Comparison of ENCODE assay signal across 8 cellular contexts in the genomic region with DNA sequence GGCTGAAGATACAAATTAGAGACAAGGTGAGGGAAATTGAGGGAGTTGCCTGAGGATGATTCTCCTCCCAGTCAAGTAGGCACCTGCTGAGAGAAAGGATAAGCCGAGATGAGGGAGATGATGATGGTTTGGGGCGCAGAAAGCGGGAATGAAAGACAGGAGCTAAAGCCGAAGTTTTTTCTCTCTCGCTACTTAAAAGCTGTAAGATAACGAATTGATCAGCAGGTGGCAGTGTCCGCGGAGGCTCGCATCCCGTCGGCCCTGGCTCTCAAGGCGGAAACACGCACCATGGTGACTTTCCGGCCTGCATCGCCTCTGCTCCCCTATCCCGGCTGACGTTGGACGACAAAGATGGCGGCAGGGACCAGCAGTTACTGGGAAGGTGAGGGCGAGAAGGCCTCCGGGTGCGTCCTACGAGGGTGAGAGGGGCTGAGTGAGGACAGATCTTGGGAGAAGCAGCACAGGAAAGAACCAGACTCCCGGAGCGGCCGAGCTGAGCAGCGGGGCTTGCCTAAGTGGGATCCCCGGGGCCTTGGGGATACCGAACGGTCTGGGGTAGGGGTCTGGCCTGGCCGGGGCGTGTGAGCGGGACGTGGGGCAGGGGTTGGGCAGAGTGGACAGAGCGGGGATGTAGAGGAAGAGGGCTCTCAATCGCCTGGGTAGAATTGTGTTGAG. TPM values are rescaled to one million over a fixed set of nuclear protein-coding genes. Genes with fewer than 3 reads are reported as not detected.
DNase-seq lines count a peak whose midpoint lies in the region; ATAC-seq, FAIRE-seq and TF ChIP-seq lines count a peak whose summit lies in the region.

A gene (plus strand): TSS at position 326 of the 675 bp plus-strand sequence. CDS start 26 bp downstream, at position 352.

- H4K20me1 ChIP-seq in OCI-LY1 (ENCODE audit: insufficient read depth, low read length) = no peaks in the 10 kb centered on the region

- peak; percentile 74 for DNase-seq in D721Med (ENCODE audit: insufficient read length, low spot score)
- DNase-seq in activated CD8-positive, alpha-beta memory T cell treated with anti-CD3 and anti-CD28 coated beads, Interleukin-2, amount 50 U/mL, for 4 hours = peak; percentile 89
- DNase-seq in stimulated activated CD8-positive, alpha-beta memory T cell treated with anti-CD3 and anti-CD28 coated beads, Interleukin-15, amount 100 ng/mL, for 4 hours (ENCODE audit: low read depth in 2 of 2) = peak; percentile 78 to 84

- H2AFZ ChIP-seq in OCI-LY1 (ENCODE audit: low read length) = peak within 1 kb of the TSS; percentile 100

- peak within 1 kb of the TSS; percentile 72; the same call in 1 of the 2 replicates for H3K27ac ChIP-seq in HUES6 (ENCODE audit: low read depth, low read length)
- H3K27ac ChIP-seq in OCI-LY1 (ENCODE audit: low read depth, low read length, poor library complexity, severe bottlenecking) = peak within 1 kb of the TSS; percentile 54
- H3K27ac ChIP-seq in mesodermal cell (ENCODE audit: low read depth, low read length, severe bottlenecking) = peak within 1 kb of the TSS; percentile 93

- H3K9me2 ChIP-seq in OCI-LY1 (ENCODE audit: low read depth, low read length) = no peaks in the 10 kb centered on the region

- H3K4me2 ChIP-seq in OCI-LY1 (ENCODE audit: low read length) = peak within 1 kb of the TSS; percentile 86

- 1 to 2% methylated on average over 33 to 34 of the region's 36 CpGs for WGBS in mesodermal cell (ENCODE audit: insufficient coverage in 2 of 2), 2 experiments

- H3F3A ChIP-seq in OCI-LY1 (ENCODE audit: insufficient read depth, low read length) = no peaks in the 10 kb centered on the region

- peaks cover 17% of the 10 kb centered on the region for H3K79me2 ChIP-seq in OCI-LY1 (ENCODE audit: insufficient read depth, low read length)

- peak within 1 kb of the TSS; percentile 90 for H3K9ac ChIP-seq in HUES6 (ENCODE audit: low read length)
- peak within 1 kb of the TSS; percentile 98 for H3K9ac ChIP-seq in OCI-LY1 (ENCODE audit: low read length)

- H3K4me1 ChIP-seq in HUES6 (ENCODE audit: control insufficient read depth, insufficient read depth, low read length) (peaks cover 11% of the 10 kb centered on the region; the same call in 1 of the 2 replicates), OCI-LY1 (ENCODE audit: insufficient read depth, low read length, severe bottlenecking) (peaks cover 24% of the 10 kb centered on the region), mesodermal cell (ENCODE audit: control insufficient read depth, insufficient read depth, low read length, poor library complexity, severe bottlenecking) (no peaks in the 10 kb centered on the region)

- H3K27me3 ChIP-seq in HUES6 (ENCODE audit: control insufficient read depth, insufficient read depth, low read length) = no peaks in the 10 kb centered on the region
- no peaks in the 10 kb centered on the region for H3K27me3 ChIP-seq in OCI-LY1 (ENCODE audit: insufficient read depth, low read length)

- FAIRE-seq in D721Med (lab: Jason Lieb, UNC) = peak; percentile 77
- FAIRE-seq in endometrium (lab: Jason Lieb, UNC) = peak; percentile 80

- H3K9me3 ChIP-seq in HUES6 (ENCODE audit: control insufficient read depth, insufficient read depth, low read depth, low read length) = no peaks in the 10 kb centered on the region
- no peaks in the 10 kb centered on the region for H3K9me3 ChIP-seq in OCI-LY1 (ENCODE audit: low read length)
- no peaks in the 10 kb centered on the region for H3K9me3 ChIP-seq in mesodermal cell (ENCODE audit: control insufficient read depth, low read length)

- H3K36me3 ChIP-seq in HUES6 (ENCODE audit: control insufficient read depth, insufficient read depth, low read length) (peaks cover 28% of the 10 kb centered on the region), OCI-LY1 (ENCODE audit: insufficient read depth, low read length) (peaks cover 30% of the 10 kb centered on the region; the same call in 1 of the 2 replicates), mesodermal cell (ENCODE audit: control insufficient read depth, insufficient read depth, low read length) (peaks cover 35% of the 10 kb centered on the region)

- TF ChIP-seq CTCF in D721Med (IDR thresholded peaks at IDR 0.05; ENCODE audit: insufficient read depth, missing control alignments) (peak; percentile 97), OCI-LY1 (IDR thresholded peaks at IDR 0.05; ENCODE audit: low read length) (peak; percentile 77)

- H3K4me3 ChIP-seq in HUES6 (ENCODE audit: low read depth, low read length) (peak within 1 kb of the TSS; percentile 73), OCI-LY1 (ENCODE audit: low read depth, low read length, poor library complexity, severe bottlenecking) (peak within 1 kb of the TSS; percentile 96), mesodermal cell (ENCODE audit: extremely low read depth, insufficient read depth, low read length, poor library complexity, severe bottlenecking) (peak within 1 kb of the TSS; percentile 98)

- ATAC-seq in GM21390 (IDR thresholded peaks at IDR 0.05; ENCODE audit: unreplicated experiment) = peak; percentile 90

RNA-seq across cellular contexts. Expression of the gene that starts here (rescaled TPM):
- polyA plus RNA-seq in mesodermal cell (2013, experiment 1 of 2) = 28.7 TPM
- 31.1 TPM for polyA plus RNA-seq in mesodermal cell (2013, experiment 2 of 2)

Comparison
In these comparisons a context has a peak if more than half of its experiments do, and no peak if none do; other contexts are left out.
1. Peak in every context shown above with its lines: DNase-seq, ATAC-seq, H3K4me3 ChIP-seq and H3K27ac ChIP-seq.